8 cellular contexts compared by ENCODE assay signal in the genomic region with DNA sequence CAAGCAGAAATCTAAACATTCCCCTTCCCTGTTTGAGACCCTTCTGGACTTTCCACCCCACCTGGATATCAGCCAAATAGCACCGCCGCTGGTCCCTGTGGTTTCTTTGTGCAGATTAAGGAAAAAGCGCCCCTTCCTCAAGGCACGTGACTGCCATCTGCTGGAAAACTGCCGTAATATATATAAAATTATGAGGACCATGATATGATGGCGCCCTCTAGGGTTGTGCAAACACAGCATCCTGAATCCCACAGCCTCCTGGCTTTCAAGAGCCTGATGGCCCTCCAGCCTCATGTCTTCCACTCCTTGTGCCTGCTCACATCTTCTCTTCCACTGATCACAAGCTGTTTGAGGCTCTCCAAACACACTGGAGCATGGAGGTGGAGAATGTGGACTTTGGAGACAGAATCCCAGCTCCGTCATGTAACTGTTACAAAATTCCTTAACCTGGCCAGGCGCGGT.
A peak's percentile ranks its signal among the peaks of the same experiment; 100 is the strongest.
DNase-seq lines count a peak whose midpoint lies in the region; ATAC-seq and TF ChIP-seq lines count a peak whose summit lies in the region.

No MANE protein-coding gene starts in this region.

- H3K36me3 Mint-ChIP-seq in activated CD4-positive, alpha-beta memory T cell treated with anti-CD3 and anti-CD28 coated beads for 36 hours, result no peaks in the 10 kb centered on the region

- H3K4me3 ChIP-seq in AG10803 (ENCODE audit: low read length), result no peak overlapping the region
- no peak overlapping the region for H3K4me3 ChIP-seq in GM12875 (ENCODE audit: low read depth, low read length)

- POLR2A ChIA-PET in activated CD4-positive, alpha-beta memory T cell treated with anti-CD3 and anti-CD28 coated beads for 36 hours (lab: Charles Lee), result no interaction called here

- peaks cover 3% of the 10 kb centered on the region for H3K4me1 Mint-ChIP-seq in activated CD4-positive, alpha-beta memory T cell treated with anti-CD3 and anti-CD28 coated beads for 36 hours (ENCODE audit: low read depth)

- TF ChIP-seq CTCF in AG10803 (conservative IDR thresholded peaks at IDR 0.05; ENCODE audit: low read length), result peak; percentile 57
- TF ChIP-seq CTCF in GM12875 (IDR thresholded peaks at IDR 0.05; ENCODE audit: borderline replicate concordance, insufficient read depth, low read depth, low read length), result peak; percentile 65

- ATAC-seq in HG02938 (IDR thresholded peaks at IDR 0.05; ENCODE audit: unreplicated experiment), result no peak

- H3K27me3 Mint-ChIP-seq in activated CD4-positive, alpha-beta memory T cell treated with anti-CD3 and anti-CD28 coated beads for 36 hours, result peaks cover 20% of the 10 kb centered on the region

- H3K27ac Mint-ChIP-seq in activated CD4-positive, alpha-beta memory T cell treated with anti-CD3 and anti-CD28 coated beads for 36 hours, result no peak overlapping the region

- peak; percentile 31 for DNase-seq in AG10803 (ENCODE audit: low read depth)
- DNase-seq in NCI-H2227 treated with DMSO at 0.1 percent for 48 hours (lab: John Stamatoyannopoulos, UW), result peak; percentile 84
- DNase-seq in activated CD4-positive, alpha-beta memory T cell treated with anti-CD3 and anti-CD28 coated beads for 36 hours, result peak; percentile 55
- DNase-seq in foreskin melanocyte, result peak; percentile 24
- peak; percentile 18 for DNase-seq in stimulated activated CD4-positive, alpha-beta T cell treated with anti-CD3 and anti-CD28 coated beads, Interleukin-12 subunit alpha, Interleukin-12 subunit beta, amount 100 ng/mL, for 4 hours
- no peak for DNase-seq in cortex of kidney (lab: John Stamatoyannopoulos, UW)

- H3K9me3 Mint-ChIP-seq in activated CD4-positive, alpha-beta memory T cell treated with anti-CD3 and anti-CD28 coated beads for 36 hours, result no peaks in the 10 kb centered on the region

- intact Hi-C loops in activated CD4-positive, alpha-beta memory T cell treated with anti-CD3 and anti-CD28 coated beads for 36 hours (cut with micrococcal nuclease), result loop anchor here (1.0 to 5.0 kb wide), 2 partner anchors 144 to 191 kb away; no protein-coding TSS in a partner anchor

- CTCF ChIA-PET in activated CD4-positive, alpha-beta memory T cell treated with anti-CD3 and anti-CD28 coated beads for 36 hours (lab: Charles Lee), result interaction anchor here (0.8 to 2.1 kb wide), 4 partner anchors 14 to 216 kb away, joined by 3 to 7 read pairs (median 4); no protein-coding TSS in a partner anchor

- H3K4me3 Mint-ChIP-seq in activated CD4-positive, alpha-beta memory T cell treated with anti-CD3 and anti-CD28 coated beads for 36 hours, result peak overlapping the region; percentile 25
